ENCODE assay signal across 1 cellular context in the genomic region with DNA sequence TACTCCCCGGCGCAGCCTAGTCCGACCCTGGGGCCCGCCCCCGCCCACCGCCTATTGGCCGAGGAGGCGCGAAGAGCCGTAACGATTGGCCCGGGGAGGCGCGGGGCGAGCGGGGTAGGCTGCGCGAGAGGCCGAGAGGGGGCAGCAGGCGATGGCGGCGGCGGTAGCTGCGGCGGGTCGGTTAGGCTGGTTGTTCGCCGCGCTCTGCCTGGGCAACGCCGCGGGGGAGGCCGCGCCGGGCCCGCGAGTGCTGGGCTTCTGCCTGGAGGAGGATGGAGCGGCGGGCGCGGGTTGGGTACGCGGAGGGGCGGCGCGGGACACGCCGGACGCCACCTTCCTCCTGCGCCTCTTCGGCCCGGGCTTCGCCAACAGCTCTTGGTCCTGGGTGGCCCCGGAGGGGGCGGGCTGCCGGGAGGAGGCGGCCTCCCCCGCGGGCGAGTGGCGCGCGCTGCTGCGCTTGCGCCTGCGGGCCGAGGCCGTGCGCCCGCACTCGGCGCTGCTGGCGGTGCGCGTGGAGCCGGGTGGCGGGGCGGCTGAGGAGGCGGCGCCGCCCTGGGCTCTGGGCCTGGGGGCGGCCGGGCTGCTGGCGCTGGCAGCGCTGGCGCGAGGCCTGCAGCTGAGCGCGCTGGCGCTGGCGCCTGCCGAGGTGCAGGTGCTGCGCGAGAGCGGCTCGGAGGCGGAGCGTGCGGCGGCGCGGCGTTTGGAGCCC.
TF ChIP-seq lines count a peak whose summit lies in the region.

A gene (plus strand): TSS at position 142 of the 709 bp plus-strand sequence. CDS start 10 bp downstream, at position 152.

TF ChIP-seq in HEK293, 187 proteins besides CTCF, POLR2A, EP300 and RAD21 (continued from another document and continues in another):
- TF ChIP-seq, protein P1, sequence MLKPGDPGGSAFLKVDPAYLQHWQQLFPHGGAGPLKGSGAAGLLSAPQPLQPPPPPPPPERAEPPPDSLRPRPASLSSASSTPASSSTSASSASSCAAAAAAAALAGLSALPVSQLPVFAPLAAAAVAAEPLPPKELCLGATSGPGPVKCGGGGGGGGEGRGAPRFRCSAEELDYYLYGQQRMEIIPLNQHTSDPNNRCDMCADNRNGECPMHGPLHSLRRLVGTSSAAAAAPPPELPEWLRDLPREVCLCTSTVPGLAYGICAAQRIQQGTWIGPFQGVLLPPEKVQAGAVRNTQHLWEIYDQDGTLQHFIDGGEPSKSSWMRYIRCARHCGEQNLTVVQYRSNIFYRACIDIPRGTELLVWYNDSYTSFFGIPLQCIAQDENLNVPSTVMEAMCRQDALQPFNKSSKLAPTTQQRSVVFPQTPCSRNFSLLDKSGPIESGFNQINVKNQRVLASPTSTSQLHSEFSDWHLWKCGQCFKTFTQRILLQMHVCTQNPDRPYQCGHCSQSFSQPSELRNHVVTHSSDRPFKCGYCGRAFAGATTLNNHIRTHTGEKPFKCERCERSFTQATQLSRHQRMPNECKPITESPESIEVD (tag by site-specific recombination; IDR thresholded peaks at IDR 0.05), result no peak
- TF ChIP-seq ZNF560 (tag by site-specific recombination; IDR thresholded peaks at IDR 0.05; ENCODE audit: borderline replicate concordance), result no peak
- TF ChIP-seq GFI1B (tag by site-specific recombination; IDR thresholded peaks at IDR 0.05), result no peak
- TF ChIP-seq, protein P2, sequence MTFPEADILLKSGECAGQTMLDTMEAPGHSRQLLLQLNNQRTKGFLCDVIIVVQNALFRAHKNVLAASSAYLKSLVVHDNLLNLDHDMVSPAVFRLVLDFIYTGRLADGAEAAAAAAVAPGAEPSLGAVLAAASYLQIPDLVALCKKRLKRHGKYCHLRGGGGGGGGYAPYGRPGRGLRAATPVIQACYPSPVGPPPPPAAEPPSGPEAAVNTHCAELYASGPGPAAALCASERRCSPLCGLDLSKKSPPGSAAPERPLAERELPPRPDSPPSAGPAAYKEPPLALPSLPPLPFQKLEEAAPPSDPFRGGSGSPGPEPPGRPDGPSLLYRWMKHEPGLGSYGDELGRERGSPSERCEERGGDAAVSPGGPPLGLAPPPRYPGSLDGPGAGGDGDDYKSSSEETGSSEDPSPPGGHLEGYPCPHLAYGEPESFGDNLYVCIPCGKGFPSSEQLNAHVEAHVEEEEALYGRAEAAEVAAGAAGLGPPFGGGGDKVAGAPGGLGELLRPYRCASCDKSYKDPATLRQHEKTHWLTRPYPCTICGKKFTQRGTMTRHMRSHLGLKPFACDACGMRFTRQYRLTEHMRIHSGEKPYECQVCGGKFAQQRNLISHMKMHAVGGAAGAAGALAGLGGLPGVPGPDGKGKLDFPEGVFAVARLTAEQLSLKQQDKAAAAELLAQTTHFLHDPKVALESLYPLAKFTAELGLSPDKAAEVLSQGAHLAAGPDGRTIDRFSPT (tag by site-specific recombination; IDR thresholded peaks at IDR 0.05), result peak; percentile 73; the same call in 1 of the 2 replicates
- no peak for TF ChIP-seq ZNF394 (tag by site-specific recombination; IDR thresholded peaks at IDR 0.05; ENCODE audit: borderline replicate concordance)
- TF ChIP-seq ZNF324 (tag by site-specific recombination; IDR thresholded peaks at IDR 0.05), result no peak
- TF ChIP-seq, protein P3, sequence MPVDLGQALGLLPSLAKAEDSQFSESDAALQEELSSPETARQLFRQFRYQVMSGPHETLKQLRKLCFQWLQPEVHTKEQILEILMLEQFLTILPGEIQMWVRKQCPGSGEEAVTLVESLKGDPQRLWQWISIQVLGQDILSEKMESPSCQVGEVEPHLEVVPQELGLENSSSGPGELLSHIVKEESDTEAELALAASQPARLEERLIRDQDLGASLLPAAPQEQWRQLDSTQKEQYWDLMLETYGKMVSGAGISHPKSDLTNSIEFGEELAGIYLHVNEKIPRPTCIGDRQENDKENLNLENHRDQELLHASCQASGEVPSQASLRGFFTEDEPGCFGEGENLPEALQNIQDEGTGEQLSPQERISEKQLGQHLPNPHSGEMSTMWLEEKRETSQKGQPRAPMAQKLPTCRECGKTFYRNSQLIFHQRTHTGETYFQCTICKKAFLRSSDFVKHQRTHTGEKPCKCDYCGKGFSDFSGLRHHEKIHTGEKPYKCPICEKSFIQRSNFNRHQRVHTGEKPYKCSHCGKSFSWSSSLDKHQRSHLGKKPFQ (tag by site-specific recombination; IDR thresholded peaks at IDR 0.05), result no peak
- TF ChIP-seq ZNF530 (tag by site-specific recombination; IDR thresholded peaks at IDR 0.05; ENCODE audit: low read depth), result no peak
- TF ChIP-seq ZNF366 (tag by site-specific recombination; conservative IDR thresholded peaks at IDR 0.05), result no peak
- TF ChIP-seq ZNF140 (tag by site-specific recombination; IDR thresholded peaks at IDR 0.05), result no peak
- no peak for TF ChIP-seq GLI2 (tag by site-specific recombination; IDR thresholded peaks at IDR 0.05; ENCODE audit: borderline replicate concordance, low read depth)
- no peak for TF ChIP-seq ZNF600 (tag by site-specific recombination; IDR thresholded peaks at IDR 0.05)
- TF ChIP-seq ZIC2 (tag by site-specific recombination; IDR thresholded peaks at IDR 0.05), result no peak
- TF ChIP-seq ZNF426 (tag by site-specific recombination; IDR thresholded peaks at IDR 0.05), result no peak
- no peak for TF ChIP-seq ZNF658 (tag by site-specific recombination; IDR thresholded peaks at IDR 0.05)
- TF ChIP-seq, protein P4, sequence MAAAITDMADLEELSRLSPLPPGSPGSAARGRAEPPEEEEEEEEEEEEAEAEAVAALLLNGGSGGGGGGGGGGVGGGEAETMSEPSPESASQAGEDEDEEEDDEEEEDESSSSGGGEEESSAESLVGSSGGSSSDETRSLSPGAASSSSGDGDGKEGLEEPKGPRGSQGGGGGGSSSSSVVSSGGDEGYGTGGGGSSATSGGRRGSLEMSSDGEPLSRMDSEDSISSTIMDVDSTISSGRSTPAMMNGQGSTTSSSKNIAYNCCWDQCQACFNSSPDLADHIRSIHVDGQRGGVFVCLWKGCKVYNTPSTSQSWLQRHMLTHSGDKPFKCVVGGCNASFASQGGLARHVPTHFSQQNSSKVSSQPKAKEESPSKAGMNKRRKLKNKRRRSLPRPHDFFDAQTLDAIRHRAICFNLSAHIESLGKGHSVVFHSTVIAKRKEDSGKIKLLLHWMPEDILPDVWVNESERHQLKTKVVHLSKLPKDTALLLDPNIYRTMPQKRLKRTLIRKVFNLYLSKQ (tag by site-specific recombination; IDR thresholded peaks at IDR 0.05; ENCODE audit: borderline replicate concordance), result no peak
- TF ChIP-seq, protein P5, sequence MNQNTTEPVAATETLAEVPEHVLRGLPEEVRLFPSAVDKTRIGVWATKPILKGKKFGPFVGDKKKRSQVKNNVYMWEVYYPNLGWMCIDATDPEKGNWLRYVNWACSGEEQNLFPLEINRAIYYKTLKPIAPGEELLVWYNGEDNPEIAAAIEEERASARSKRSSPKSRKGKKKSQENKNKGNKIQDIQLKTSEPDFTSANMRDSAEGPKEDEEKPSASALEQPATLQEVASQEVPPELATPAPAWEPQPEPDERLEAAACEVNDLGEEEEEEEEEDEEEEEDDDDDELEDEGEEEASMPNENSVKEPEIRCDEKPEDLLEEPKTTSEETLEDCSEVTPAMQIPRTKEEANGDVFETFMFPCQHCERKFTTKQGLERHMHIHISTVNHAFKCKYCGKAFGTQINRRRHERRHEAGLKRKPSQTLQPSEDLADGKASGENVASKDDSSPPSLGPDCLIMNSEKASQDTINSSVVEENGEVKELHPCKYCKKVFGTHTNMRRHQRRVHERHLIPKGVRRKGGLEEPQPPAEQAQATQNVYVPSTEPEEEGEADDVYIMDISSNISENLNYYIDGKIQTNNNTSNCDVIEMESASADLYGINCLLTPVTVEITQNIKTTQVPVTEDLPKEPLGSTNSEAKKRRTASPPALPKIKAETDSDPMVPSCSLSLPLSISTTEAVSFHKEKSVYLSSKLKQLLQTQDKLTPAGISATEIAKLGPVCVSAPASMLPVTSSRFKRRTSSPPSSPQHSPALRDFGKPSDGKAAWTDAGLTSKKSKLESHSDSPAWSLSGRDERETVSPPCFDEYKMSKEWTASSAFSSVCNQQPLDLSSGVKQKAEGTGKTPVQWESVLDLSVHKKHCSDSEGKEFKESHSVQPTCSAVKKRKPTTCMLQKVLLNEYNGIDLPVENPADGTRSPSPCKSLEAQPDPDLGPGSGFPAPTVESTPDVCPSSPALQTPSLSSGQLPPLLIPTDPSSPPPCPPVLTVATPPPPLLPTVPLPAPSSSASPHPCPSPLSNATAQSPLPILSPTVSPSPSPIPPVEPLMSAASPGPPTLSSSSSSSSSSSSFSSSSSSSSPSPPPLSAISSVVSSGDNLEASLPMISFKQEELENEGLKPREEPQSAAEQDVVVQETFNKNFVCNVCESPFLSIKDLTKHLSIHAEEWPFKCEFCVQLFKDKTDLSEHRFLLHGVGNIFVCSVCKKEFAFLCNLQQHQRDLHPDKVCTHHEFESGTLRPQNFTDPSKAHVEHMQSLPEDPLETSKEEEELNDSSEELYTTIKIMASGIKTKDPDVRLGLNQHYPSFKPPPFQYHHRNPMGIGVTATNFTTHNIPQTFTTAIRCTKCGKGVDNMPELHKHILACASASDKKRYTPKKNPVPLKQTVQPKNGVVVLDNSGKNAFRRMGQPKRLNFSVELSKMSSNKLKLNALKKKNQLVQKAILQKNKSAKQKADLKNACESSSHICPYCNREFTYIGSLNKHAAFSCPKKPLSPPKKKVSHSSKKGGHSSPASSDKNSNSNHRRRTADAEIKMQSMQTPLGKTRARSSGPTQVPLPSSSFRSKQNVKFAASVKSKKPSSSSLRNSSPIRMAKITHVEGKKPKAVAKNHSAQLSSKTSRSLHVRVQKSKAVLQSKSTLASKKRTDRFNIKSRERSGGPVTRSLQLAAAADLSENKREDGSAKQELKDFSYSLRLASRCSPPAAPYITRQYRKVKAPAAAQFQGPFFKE (tag by site-specific recombination; IDR thresholded peaks at IDR 0.05; ENCODE audit: borderline replicate concordance), result no peak
- TF ChIP-seq HOXA7 (CRISPR knock-in tag; IDR thresholded peaks at IDR 0.05; ENCODE audit: borderline replicate concordance), result no peak
- no peak for TF ChIP-seq ZNF610 (tag by site-specific recombination; IDR thresholded peaks at IDR 0.05; ENCODE audit: borderline replicate concordance)
- TF ChIP-seq, protein P6, sequence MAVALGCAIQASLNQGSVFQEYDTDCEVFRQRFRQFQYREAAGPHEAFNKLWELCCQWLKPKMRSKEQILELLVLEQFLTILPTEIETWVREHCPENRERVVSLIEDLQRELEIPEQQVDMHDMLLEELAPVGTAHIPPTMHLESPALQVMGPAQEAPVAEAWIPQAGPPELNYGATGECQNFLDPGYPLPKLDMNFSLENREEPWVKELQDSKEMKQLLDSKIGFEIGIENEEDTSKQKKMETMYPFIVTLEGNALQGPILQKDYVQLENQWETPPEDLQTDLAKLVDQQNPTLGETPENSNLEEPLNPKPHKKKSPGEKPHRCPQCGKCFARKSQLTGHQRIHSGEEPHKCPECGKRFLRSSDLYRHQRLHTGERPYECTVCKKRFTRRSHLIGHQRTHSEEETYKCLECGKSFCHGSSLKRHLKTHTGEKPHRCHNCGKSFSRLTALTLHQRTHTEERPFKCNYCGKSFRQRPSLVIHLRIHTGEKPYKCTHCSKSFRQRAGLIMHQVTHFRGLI (tag by site-specific recombination; IDR thresholded peaks at IDR 0.05), result peak; percentile 36; the same call in 1 of the 2 replicates
- TF ChIP-seq KLF10 (tag by site-specific recombination; IDR thresholded peaks at IDR 0.05), result peak; percentile 59; the same call in 1 of the 2 replicates
- TF ChIP-seq SP2 (tag by site-specific recombination; IDR thresholded peaks at IDR 0.05), result peak; percentile 76
- TF ChIP-seq, protein P7, sequence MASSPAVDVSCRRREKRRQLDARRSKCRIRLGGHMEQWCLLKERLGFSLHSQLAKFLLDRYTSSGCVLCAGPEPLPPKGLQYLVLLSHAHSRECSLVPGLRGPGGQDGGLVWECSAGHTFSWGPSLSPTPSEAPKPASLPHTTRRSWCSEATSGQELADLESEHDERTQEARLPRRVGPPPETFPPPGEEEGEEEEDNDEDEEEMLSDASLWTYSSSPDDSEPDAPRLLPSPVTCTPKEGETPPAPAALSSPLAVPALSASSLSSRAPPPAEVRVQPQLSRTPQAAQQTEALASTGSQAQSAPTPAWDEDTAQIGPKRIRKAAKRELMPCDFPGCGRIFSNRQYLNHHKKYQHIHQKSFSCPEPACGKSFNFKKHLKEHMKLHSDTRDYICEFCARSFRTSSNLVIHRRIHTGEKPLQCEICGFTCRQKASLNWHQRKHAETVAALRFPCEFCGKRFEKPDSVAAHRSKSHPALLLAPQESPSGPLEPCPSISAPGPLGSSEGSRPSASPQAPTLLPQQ (tag by site-specific recombination; IDR thresholded peaks at IDR 0.05), result peak; percentile 43; the same call in 1 of the 2 replicates
- TF ChIP-seq ZNF416 (tag by site-specific recombination; IDR thresholded peaks at IDR 0.05), result no peak
- TF ChIP-seq GLIS1 (tag by site-specific recombination; IDR thresholded peaks at IDR 0.05), result peak; percentile 67
- TF ChIP-seq ZNF548 (tag by site-specific recombination; IDR thresholded peaks at IDR 0.05), result no peak
- TF ChIP-seq ZNF521 (tag by site-specific recombination; IDR thresholded peaks at IDR 0.05), result no peak
- TF ChIP-seq ZNF221 (tag by site-specific recombination; IDR thresholded peaks at IDR 0.05; ENCODE audit: borderline replicate concordance), result no peak
- TF ChIP-seq ZBTB17 (tag by site-specific recombination; IDR thresholded peaks at IDR 0.05), result no peak
- TF ChIP-seq, protein P8, sequence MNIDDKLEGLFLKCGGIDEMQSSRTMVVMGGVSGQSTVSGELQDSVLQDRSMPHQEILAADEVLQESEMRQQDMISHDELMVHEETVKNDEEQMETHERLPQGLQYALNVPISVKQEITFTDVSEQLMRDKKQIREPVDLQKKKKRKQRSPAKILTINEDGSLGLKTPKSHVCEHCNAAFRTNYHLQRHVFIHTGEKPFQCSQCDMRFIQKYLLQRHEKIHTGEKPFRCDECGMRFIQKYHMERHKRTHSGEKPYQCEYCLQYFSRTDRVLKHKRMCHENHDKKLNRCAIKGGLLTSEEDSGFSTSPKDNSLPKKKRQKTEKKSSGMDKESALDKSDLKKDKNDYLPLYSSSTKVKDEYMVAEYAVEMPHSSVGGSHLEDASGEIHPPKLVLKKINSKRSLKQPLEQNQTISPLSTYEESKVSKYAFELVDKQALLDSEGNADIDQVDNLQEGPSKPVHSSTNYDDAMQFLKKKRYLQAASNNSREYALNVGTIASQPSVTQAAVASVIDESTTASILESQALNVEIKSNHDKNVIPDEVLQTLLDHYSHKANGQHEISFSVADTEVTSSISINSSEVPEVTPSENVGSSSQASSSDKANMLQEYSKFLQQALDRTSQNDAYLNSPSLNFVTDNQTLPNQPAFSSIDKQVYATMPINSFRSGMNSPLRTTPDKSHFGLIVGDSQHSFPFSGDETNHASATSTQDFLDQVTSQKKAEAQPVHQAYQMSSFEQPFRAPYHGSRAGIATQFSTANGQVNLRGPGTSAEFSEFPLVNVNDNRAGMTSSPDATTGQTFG (tag by site-specific recombination; IDR thresholded peaks at IDR 0.05; ENCODE audit: borderline replicate concordance), result no peak
- no peak for TF ChIP-seq SETDB1 (IDR thresholded peaks at IDR 0.05; ENCODE audit: insufficient read length, low read length)
- no peak for TF ChIP-seq ZNF112 (tag by site-specific recombination; IDR thresholded peaks at IDR 0.05)
- TF ChIP-seq ZSCAN30 (tag by site-specific recombination; IDR thresholded peaks at IDR 0.05), result peak; percentile 42; the same call in 1 of the 2 replicates
- no peak for TF ChIP-seq ZNF311 (tag by site-specific recombination; IDR thresholded peaks at IDR 0.05; ENCODE audit: borderline replicate concordance)
- TF ChIP-seq SALL2 (tag by site-specific recombination; IDR thresholded peaks at IDR 0.05; ENCODE audit: borderline replicate concordance), result no peak
- TF ChIP-seq PRDM1 (tag by site-specific recombination; IDR thresholded peaks at IDR 0.05), result no peak
